ENCODE assay signal across 10 cellular contexts in the genomic region with DNA sequence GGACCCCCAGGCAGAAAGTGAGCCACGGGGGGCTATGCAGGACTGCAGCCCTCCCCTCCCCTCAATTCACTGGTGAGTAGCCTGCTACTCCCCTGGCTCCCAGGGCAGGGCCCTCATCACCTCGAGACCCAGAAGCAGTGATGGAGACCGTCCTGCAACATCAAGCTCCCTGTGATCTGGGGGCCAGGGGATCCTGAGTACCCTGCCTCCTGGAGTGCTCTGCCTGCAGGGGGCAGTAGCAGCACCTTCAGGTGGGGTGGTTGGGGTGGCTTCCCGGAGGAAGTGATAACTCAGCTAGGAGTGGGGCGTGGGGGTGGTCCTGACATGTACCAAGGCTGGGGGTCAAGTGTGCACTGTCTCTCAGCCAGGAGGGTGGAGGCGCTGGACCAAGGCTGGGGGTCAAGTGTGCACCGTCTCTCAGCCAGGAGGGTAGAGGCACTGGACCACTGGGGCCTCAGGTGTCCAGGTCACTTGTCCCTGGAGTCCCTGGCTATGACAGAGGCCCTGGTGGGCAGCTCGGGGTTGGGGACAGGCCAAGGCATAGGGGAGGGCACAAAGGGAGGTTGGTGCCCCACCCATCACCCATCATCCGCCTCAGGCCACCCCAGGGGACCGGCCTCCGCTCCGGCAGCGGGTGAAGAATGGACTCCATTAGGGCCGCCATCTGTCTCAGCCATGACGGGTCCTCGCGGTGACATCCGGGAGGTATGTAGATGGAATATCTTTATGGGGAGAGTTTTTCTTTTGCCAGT. TPM values are rescaled to one million over a fixed set of nuclear protein-coding genes. Genes with fewer than 3 reads are reported as not detected.
A peak's percentile ranks its signal among the peaks of the same experiment; 100 is the strongest.
DNase-seq lines count a peak whose midpoint lies in the region; ATAC-seq and TF ChIP-seq lines count a peak whose summit lies in the region.
"Had no signal": no experiment of that assay in that cellular context is flagged by ENCODE, and none has a peak within 500 bp of the region (broad histone marks: within the 10 kb centered on the region; RNA-seq: fewer than 3 reads in every experiment).

No MANE protein-coding gene starts in this region.

- no peak overlapping the region for H3K4me3 Mint-ChIP-seq in activated CD8-positive, alpha-beta T cell treated with anti-CD3 and anti-CD28 coated beads, Interleukin-2, amount 10 ng/mL, durations not matched to agents 7 days and 5 days
- H3K4me3 Mint-ChIP-seq in nephron progenitor cell = no peak overlapping the region

- no peak overlapping the region for H3K4me3 ChIP-seq in DND-41 (ENCODE audit: low read depth in 1 of 2, low read length in 2 of 2)
- H3K4me3 ChIP-seq in SJCRH30 = no peak overlapping the region

- H3K27ac ChIP-seq in DND-41 (ENCODE audit: low read length) (no peak overlapping the region), SJCRH30 (no peak overlapping the region)

- no peaks in the 10 kb centered on the region for H3K4me1 ChIP-seq in DND-41 (ENCODE audit: insufficient read depth, low read length)
- H3K4me1 ChIP-seq in SJCRH30 = no peaks in the 10 kb centered on the region

- H3K36me3 Mint-ChIP-seq in activated CD8-positive, alpha-beta T cell treated with anti-CD3 and anti-CD28 coated beads, Interleukin-2, amount 10 ng/mL, durations not matched to agents 7 days and 5 days (ENCODE audit: low read depth) = no peaks in the 10 kb centered on the region
- H3K36me3 Mint-ChIP-seq in nephron progenitor cell (ENCODE audit: low read depth) = no peaks in the 10 kb centered on the region

- H4K20me1 ChIP-seq in DND-41 (ENCODE audit: insufficient read depth, low read length) = no peaks in the 10 kb centered on the region

- no peak overlapping the region for H3K4me2 ChIP-seq in DND-41 (ENCODE audit: insufficient read depth, low read length)

- H3K4me1 Mint-ChIP-seq in activated CD8-positive, alpha-beta T cell treated with anti-CD3 and anti-CD28 coated beads, Interleukin-2, amount 10 ng/mL, durations not matched to agents 7 days and 5 days (ENCODE audit: low read depth) = peaks cover 9% of the 10 kb centered on the region
- peaks cover 28% of the 10 kb centered on the region for H3K4me1 Mint-ChIP-seq in nephron progenitor cell

- peak; percentile 58; the same call in 1 of the 3 replicates for ATAC-seq in DND-41 (ENCODE audit: insufficient read depth, low read depth)
- no peak for ATAC-seq in activated CD8-positive, alpha-beta T cell treated with anti-CD3 and anti-CD28 coated beads, Interleukin-2, amount 10 ng/mL, durations not matched to agents 7 days and 5 days

- peak; percentile 66 for TF ChIP-seq CTCF in DND-41 (IDR thresholded peaks at IDR 0.05; ENCODE audit: borderline replicate concordance, extremely low read depth, low read length, poor library complexity, severe bottlenecking)
- TF ChIP-seq CTCF in nephron progenitor cell (IDR thresholded peaks at IDR 0.05) = peak; percentile 14

- H3K36me3 ChIP-seq in DND-41 (ENCODE audit: insufficient read depth, low read length) = no peaks in the 10 kb centered on the region
- no peaks in the 10 kb centered on the region for H3K36me3 ChIP-seq in SJCRH30

- H3K27me3 ChIP-seq in DND-41 (ENCODE audit: insufficient read depth, low read length, poor library complexity) (no peaks in the 10 kb centered on the region), SJCRH30 (peaks cover 6% of the 10 kb centered on the region; the same call in 1 of the 2 replicates)

- no peaks in the 10 kb centered on the region for H3K9me3 ChIP-seq in DND-41 (ENCODE audit: insufficient read depth, low read length, severe bottlenecking)
- no peaks in the 10 kb centered on the region for H3K9me3 ChIP-seq in SJCRH30 (replicated peaks)

- DNase-seq in DND-41 (peak; percentile 42), HEK293T (ENCODE audit: extremely low spot score) (peak; percentile 66), nephron progenitor cell (no peak), occipital lobe (lab: John Stamatoyannopoulos, UW) (no peak), C1 segment of cervical spinal cord (lab: John Stamatoyannopoulos, UW) (no peak), Ammon's horn (ENCODE audit: low spot score) (no peak), SJCRH30 (no peak)
- peak; percentile 31 for DNase-seq in activated CD8-positive, alpha-beta T cell treated with anti-CD3 and anti-CD28 coated beads, Interleukin-2, amount 10 ng/mL, durations not matched to agents 7 days and 5 days
- DNase-seq: activated CD4-positive, CD25-positive, alpha-beta regulatory T cell; caudate nucleus had no signal

- H3K9me3 Mint-ChIP-seq in activated CD8-positive, alpha-beta T cell treated with anti-CD3 and anti-CD28 coated beads, Interleukin-2, amount 10 ng/mL, durations not matched to agents 7 days and 5 days (ENCODE audit: insufficient read depth) = no peaks in the 10 kb centered on the region
- no peaks in the 10 kb centered on the region for H3K9me3 Mint-ChIP-seq in nephron progenitor cell

- no peaks in the 10 kb centered on the region for H3K27me3 Mint-ChIP-seq in activated CD8-positive, alpha-beta T cell treated with anti-CD3 and anti-CD28 coated beads, Interleukin-2, amount 10 ng/mL, durations not matched to agents 7 days and 5 days (ENCODE audit: low read depth)
- peaks cover 14% of the 10 kb centered on the region for H3K27me3 Mint-ChIP-seq in nephron progenitor cell (ENCODE audit: low read depth, poor library complexity)

- no peak overlapping the region for H3K27ac Mint-ChIP-seq in activated CD8-positive, alpha-beta T cell treated with anti-CD3 and anti-CD28 coated beads, Interleukin-2, amount 10 ng/mL, durations not matched to agents 7 days and 5 days
- H3K27ac Mint-ChIP-seq in nephron progenitor cell = peak overlapping the region; percentile 45

- CTCF ChIA-PET in HEK293T (lab: Yijun Ruan, JAX) = interaction anchor here (0.6 to 1.8 kb wide), 7 partner anchors 11 to 235 kb away, joined by 3 to 10 read pairs (median 5); no protein-coding TSS in a partner anchor
- CTCF ChIA-PET in activated CD8-positive, alpha-beta T cell treated with anti-CD3 and anti-CD28 coated beads, Interleukin-2, amount 10 ng/mL, durations not matched to agents 7 days and 5 days (lab: Charles Lee) = interaction anchor here (0.8 to 1.4 kb wide), 2 partner anchors 15 to 20 kb away, joined by 3 to 5 read pairs; no protein-coding TSS in a partner anchor

- H3K79me2 ChIP-seq in DND-41 (ENCODE audit: insufficient read depth, low read length) = no peaks in the 10 kb centered on the region

- POLR2A ChIA-PET in HEK293T (lab: Yijun Ruan, JAX) = interaction anchor here (1.2 kb wide), 1 partner anchor 20 kb away, joined by 3 read pairs; no protein-coding TSS in a partner anchor
- POLR2A ChIA-PET in activated CD8-positive, alpha-beta T cell treated with anti-CD3 and anti-CD28 coated beads, Interleukin-2, amount 10 ng/mL, durations not matched to agents 7 days and 5 days (lab: Charles Lee) = no interaction called here

- no peak overlapping the region for H3K9ac ChIP-seq in DND-41 (ENCODE audit: low read depth, low read length)

- no peak overlapping the region for H2AFZ ChIP-seq in DND-41 (ENCODE audit: low read depth, low read length)

TF ChIP-seq in HEK293T, 16 proteins besides CTCF, POLR2A, EP300 and RAD21:
- TF ChIP-seq NFRKB (IDR thresholded peaks at IDR 0.05) (no peak), CTBP1 (IDR thresholded peaks at IDR 0.05; ENCODE audit: borderline replicate concordance) (no peak), HDGF (IDR thresholded peaks at IDR 0.05; ENCODE audit: borderline replicate concordance) (no peak), ARNT (IDR thresholded peaks at IDR 0.05) (no peak), TARDBP (IDR thresholded peaks at IDR 0.05) (no peak), FOXK2 (IDR thresholded peaks at IDR 0.05) (no peak), FOXM1 (IDR thresholded peaks at IDR 0.05; ENCODE audit: borderline replicate concordance) (no peak), ZNF384 (IDR thresholded peaks at IDR 0.05) (no peak), LEF1 (IDR thresholded peaks at IDR 0.05; ENCODE audit: borderline replicate concordance) (no peak), FOXA1 (IDR thresholded peaks at IDR 0.05) (no peak), L3MBTL2 (conservative IDR thresholded peaks at IDR 0.05) (no peak), SP1 (IDR thresholded peaks at IDR 0.05) (no peak), SUZ12 (IDR thresholded peaks at IDR 0.05) (no peak), BHLHE40 (IDR thresholded peaks at IDR 0.05; ENCODE audit: borderline replicate concordance) (no peak), ELF4 (IDR thresholded peaks at IDR 0.05) (no peak)
- TF ChIP-seq, protein P1, sequence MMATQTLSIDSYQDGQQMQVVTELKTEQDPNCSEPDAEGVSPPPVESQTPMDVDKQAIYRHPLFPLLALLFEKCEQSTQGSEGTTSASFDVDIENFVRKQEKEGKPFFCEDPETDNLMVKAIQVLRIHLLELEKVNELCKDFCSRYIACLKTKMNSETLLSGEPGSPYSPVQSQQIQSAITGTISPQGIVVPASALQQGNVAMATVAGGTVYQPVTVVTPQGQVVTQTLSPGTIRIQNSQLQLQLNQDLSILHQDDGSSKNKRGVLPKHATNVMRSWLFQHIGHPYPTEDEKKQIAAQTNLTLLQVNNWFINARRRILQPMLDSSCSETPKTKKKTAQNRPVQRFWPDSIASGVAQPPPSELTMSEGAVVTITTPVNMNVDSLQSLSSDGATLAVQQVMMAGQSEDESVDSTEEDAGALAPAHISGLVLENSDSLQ (IDR thresholded peaks at IDR 0.05) = no peak

RNA-seq across cellular contexts. Expression of a gene that starts 9.4 kb away (rescaled TPM):
- 1 to 10 TPM; 3.7 to 3.8 TPM for total RNA-seq in activated CD8-positive, alpha-beta T cell treated with anti-CD3 and anti-CD28 coated beads, Interleukin-2, amount 10 ng/mL, durations not matched to agents 7 days and 5 days
- 9.5 TPM for total RNA-seq in occipital lobe
- 0.10 and 0.30 TPM in 2 replicates for total RNA-seq in SJCRH30 (2014; rRNA removed; shearing (Covaris generic))

Comparison
In these comparisons a context has a peak if more than half of its experiments do, and no peak if none do; other contexts are left out.
1. DNase-seq: peak in DND-41 (single experiment), HEK293T (single experiment) and activated CD8-positive, alpha-beta T cell treated with anti-CD3 and anti-CD28 coated beads, Interleukin-2, amount 10 ng/mL, durations not matched to agents 7 days and 5 days (single experiment); none in nephron progenitor cell (single experiment), occipital lobe (single experiment), C1 segment of cervical spinal cord (0 of 14), Ammon's horn (single experiment) and SJCRH30 (0 of 2).